In genomic region chr20:53901064-53901463, GRCh38 we compare ENCODE assay signal across 10 cellular contexts.
A peak's percentile ranks its signal among the peaks of the same experiment; 100 is the strongest.
DNase-seq lines count a peak whose midpoint lies in the region; ATAC-seq, FAIRE-seq and TF ChIP-seq lines count a peak whose summit lies in the region.
"Had no signal": no experiment of that assay in that cellular context is flagged by ENCODE, and none has a peak within 500 bp of the region (broad histone marks: within the 10 kb centered on the region; RNA-seq: fewer than 3 reads in every experiment).

No MANE protein-coding gene starts in this region.

- H3K9ac ChIP-seq in keratinocyte (ENCODE audit: control insufficient read depth, extremely low read depth, insufficient read depth, low read length): peak overlapping the region; percentile 85
- H3K9ac ChIP-seq: KMS-11 had no signal

- no peaks in the 10 kb centered on the region for H3K27me3 Mint-ChIP-seq in activated naive CD8-positive, alpha-beta T cell treated with anti-CD3 and anti-CD28 coated beads for 36 hours
- H3K27me3 Mint-ChIP-seq: naive thymus-derived CD4-positive, alpha-beta T cell had no signal

- no peak for FAIRE-seq in keratinocyte (lab: Jason Lieb, UNC)

- DNase-seq in HT-29 (ENCODE audit: low spot score) (peak; percentile 78), keratinocyte (ENCODE audit: low read depth, low spot score) (no peak), spleen (no peak), head of caudate nucleus (no peak)
- DNase-seq in activated naive CD8-positive, alpha-beta T cell treated with anti-CD3 and anti-CD28 coated beads for 36 hours: no peak
- DNase-seq: naive thymus-derived CD4-positive, alpha-beta T cell had no signal

- H3K27me3 ChIP-seq in keratinocyte (ENCODE audit: control insufficient read depth, extremely low read depth, insufficient read depth, low read length): no peaks in the 10 kb centered on the region
- H3K27me3 ChIP-seq in spleen (replicated peaks in 1 of 7): no peaks in the 10 kb centered on the region

- TF ChIP-seq CTCF in keratinocyte (optimal IDR thresholded peaks at IDR 0.05 in 1 of 3, IDR thresholded peaks at IDR 0.05 in 1 of 3, conservative IDR thresholded peaks at IDR 0.05 in 1 of 3; ENCODE audit: extremely low read depth in 1 of 3, insufficient read depth in 2 of 3, low read length in 3 of 3): no peak
- TF ChIP-seq CTCF in spleen (IDR thresholded peaks at IDR 0.05 in 8 of 11, conservative IDR thresholded peaks at IDR 0.05 in 3 of 11): no peak

- H3K79me2 ChIP-seq in keratinocyte (ENCODE audit: control insufficient read depth, insufficient read depth, low read length): no peaks in the 10 kb centered on the region

- no peaks in the 10 kb centered on the region for H3K36me3 ChIP-seq in keratinocyte (ENCODE audit: control insufficient read depth in 2 of 2, extremely low read depth in 1 of 2, insufficient read depth in 2 of 2, low read length in 2 of 2)
- no peaks in the 10 kb centered on the region for H3K36me3 ChIP-seq in spleen

- no peak overlapping the region for H3K4me3 Mint-ChIP-seq in activated naive CD8-positive, alpha-beta T cell treated with anti-CD3 and anti-CD28 coated beads for 36 hours
- H3K4me3 Mint-ChIP-seq: naive thymus-derived CD4-positive, alpha-beta T cell had no signal

- peaks cover 3% of the 10 kb centered on the region for H3K9me1 ChIP-seq in keratinocyte (ENCODE audit: control insufficient read depth, extremely low read depth, insufficient read depth, low read length)

- peaks cover 58% of the 10 kb centered on the region for H3K4me1 Mint-ChIP-seq in activated naive CD8-positive, alpha-beta T cell treated with anti-CD3 and anti-CD28 coated beads for 36 hours

- peak overlapping the region; percentile 98 for H3K27ac Mint-ChIP-seq in activated naive CD8-positive, alpha-beta T cell treated with anti-CD3 and anti-CD28 coated beads for 36 hours

- H3K36me3 Mint-ChIP-seq in activated naive CD8-positive, alpha-beta T cell treated with anti-CD3 and anti-CD28 coated beads for 36 hours: peaks cover 5% of the 10 kb centered on the region

- peak overlapping the region in 2 of 3 experiments; percentile 43 to 56 for H3K4me3 ChIP-seq in keratinocyte (ENCODE audit: control insufficient read depth in 2 of 3, extremely low read depth in 1 of 3, insufficient read depth in 2 of 3, low read depth in 1 of 3, low read length in 3 of 3)
- H3K4me3 ChIP-seq in spleen: no peak overlapping the region

- H3K27ac ChIP-seq in keratinocyte (ENCODE audit: control insufficient read depth, insufficient read depth, low read length) (peak overlapping the region; percentile 99), spleen (peak overlapping the region; percentile 3 to 92 (median 69))
- H3K27ac ChIP-seq: KMS-11 had no signal

- H2AFZ ChIP-seq in keratinocyte (ENCODE audit: control insufficient read depth, low read length): peak overlapping the region; percentile 27

- dilution Hi-C loops in keratinocyte (cut with MboI; ENCODE audit: extremely low pct_ligation_motif_present, low sequenced_read_pairs): no loop called here

- ATAC-seq in GM19397 (IDR thresholded peaks at IDR 0.05; ENCODE audit: unreplicated experiment) (no peak), HG03196 (IDR thresholded peaks at IDR 0.05; ENCODE audit: unreplicated experiment) (no peak), GM21529 (IDR thresholded peaks at IDR 0.05; ENCODE audit: unreplicated experiment) (no peak)
- ATAC-seq: naive thymus-derived CD4-positive, alpha-beta T cell had no signal

- intact Hi-C loops in spleen (cut with DNase I; ENCODE audit: low total_unique reads): no loop called here
- intact Hi-C loops in head of caudate nucleus (cut with DNase I): no loop called here

- peaks cover 1% of the 10 kb centered on the region for H3K9me3 Mint-ChIP-seq in activated naive CD8-positive, alpha-beta T cell treated with anti-CD3 and anti-CD28 coated beads for 36 hours

- H4K20me1 ChIP-seq in keratinocyte (ENCODE audit: control insufficient read depth, extremely low read depth, insufficient read depth, low read length): no peaks in the 10 kb centered on the region

- WGBS in spleen, 5 donors: 59 to 67% (median 64%) methylated on average over 6 of the region's 6 CpGs

- H3K4me1 ChIP-seq in keratinocyte (ENCODE audit: control insufficient read depth, extremely low read depth, insufficient read depth, low read length): peaks cover 66% of the 10 kb centered on the region
- H3K4me1 ChIP-seq in spleen: peaks cover 5 to 73% (median 38%) of the 10 kb centered on the region in 6 donors

- H3K4me2 ChIP-seq in keratinocyte (ENCODE audit: control insufficient read depth, extremely low read depth, insufficient read depth, low read depth, low read length): peak overlapping the region; percentile 92

- H3K9me3 ChIP-seq in keratinocyte (ENCODE audit: control insufficient read depth, low read depth, low read length): no peaks in the 10 kb centered on the region
- H3K9me3 ChIP-seq in spleen: no peaks in the 10 kb centered on the region

- TF ChIP-seq POLR2A in spleen (IDR thresholded peaks at IDR 0.05): no peak

Comparison
In these comparisons a context has a peak if more than half of its experiments do, and no peak if none do; other contexts are left out.
1. H3K4me3 ChIP-seq: peak in keratinocyte (2 of 3); none in spleen (0 of 8).